In genomic region chr11:108853151-108853550, GRCh38 we compare ENCODE assay signal across 23 cellular contexts.
DNase-seq lines count a peak whose midpoint lies in the region; ATAC-seq and TF ChIP-seq lines count a peak whose summit lies in the region.
"Had no signal": no experiment of that assay in that cellular context is flagged by ENCODE, and none has a peak within 500 bp of the region (broad histone marks: within the 10 kb centered on the region; RNA-seq: fewer than 3 reads in every experiment).

No MANE protein-coding gene starts in this region.

- POLR2A ChIA-PET in CD4-positive, alpha-beta T cell (lab: Charles Lee): no interaction called here

- H3K36me3 ChIP-seq in KMS-11 (ENCODE audit: insufficient read depth) (no peaks in the 10 kb centered on the region), neural cell (ENCODE audit: insufficient read depth, low read length) (no peaks in the 10 kb centered on the region)
- H3K36me3 ChIP-seq: gastroesophageal sphincter, WERI-Rb-1 had no signal

- H3K4me2 ChIP-seq in KMS-11: peak overlapping the region; percentile 97
- H3K4me2 ChIP-seq in neural cell (ENCODE audit: low read length): no peak overlapping the region

- H3K9ac ChIP-seq in KMS-11 (no peak overlapping the region), neural cell (ENCODE audit: low read length) (no peak overlapping the region)
- H3K9ac ChIP-seq: parathyroid adenoma had no signal

- H3K27me3 Mint-ChIP-seq in CD4-positive, alpha-beta T cell: no peaks in the 10 kb centered on the region
- no peaks in the 10 kb centered on the region for H3K27me3 Mint-ChIP-seq in central memory CD8-positive, alpha-beta T cell
- H3K27me3 Mint-ChIP-seq: activated CD8-positive, alpha-beta memory T cell treated with anti-CD3 and anti-CD28 coated beads, Interleukin-2, amount 10 ng/mL, durations not matched to agents 7 days and 5 days had no signal

- DNase-seq in CD4-positive, alpha-beta T cell: no peak
- no peak for DNase-seq in central memory CD8-positive, alpha-beta T cell (ENCODE audit: low spot score in 2 of 2)
- DNase-seq in NCI-H1694 treated with DMSO at 0.1 percent for 48 hours (lab: John Stamatoyannopoulos, UW) (no peak), GM10266 (ENCODE audit: extremely low spot score) (no peak), amygdala (lab: John Stamatoyannopoulos, UW) (no peak)
- DNase-seq: activated CD4-positive, alpha-beta T cell treated with anti-CD3 and anti-CD28 coated beads, Interleukin-2, amount 50 U/mL, for 1 hour; activated naive CD4-positive, alpha-beta T cell treated with anti-CD3 and anti-CD28 coated beads, Interleukin-2, amount 50 U/mL, for 16 hours; aorta; central memory CD4-positive, alpha-beta T cell; hippocampal formation; NCI-H1048; NCI-H187; NCI-H2171; NCI-H510A; PC-3; stimulated activated CD4-positive, alpha-beta T cell treated with anti-CD3 and anti-CD28 coated beads, Interleukin-4, amount 100 ng/mL, for 4 hours had no signal

- intact Hi-C loops in CD4-positive, alpha-beta T cell (cut with DNase I, micrococcal nuclease): no loop called here

- no peaks in the 10 kb centered on the region for H3K79me2 ChIP-seq in KMS-11 (ENCODE audit: insufficient read depth, low read depth)
- no peaks in the 10 kb centered on the region for H3K79me2 ChIP-seq in neural cell (replicated peaks; ENCODE audit: insufficient read depth, low read length)
- H3K79me2 ChIP-seq: parathyroid adenoma had no signal

- peak overlapping the region; percentile 96 for H3K27ac Mint-ChIP-seq in CD4-positive, alpha-beta T cell
- H3K27ac Mint-ChIP-seq in central memory CD8-positive, alpha-beta T cell (ENCODE audit: low read depth): peak overlapping the region; percentile 89

- H3K4me3 ChIP-seq in KMS-11 (IDR thresholded peaks at IDR 0.05; ENCODE audit: insufficient read depth, low read depth, low read length) (no peak overlapping the region), neural cell (ENCODE audit: low read length) (peak overlapping the region; percentile 30)
- H3K4me3 ChIP-seq: gastroesophageal sphincter had no signal

- H3K9me3 Mint-ChIP-seq in CD4-positive, alpha-beta T cell: no peaks in the 10 kb centered on the region
- no peaks in the 10 kb centered on the region for H3K9me3 Mint-ChIP-seq in central memory CD8-positive, alpha-beta T cell

- no peak for ATAC-seq in CD4-positive, alpha-beta T cell (ENCODE audit: poor library complexity)
- ATAC-seq in central memory CD8-positive, alpha-beta T cell (replicated peaks; ENCODE audit: extremely low read depth, poor library complexity, severe bottlenecking): no peak
- ATAC-seq: gastroesophageal sphincter, PC-3 had no signal

- H3F3A ChIP-seq in neural cell (ENCODE audit: insufficient read depth, low read length, poor library complexity, severe bottlenecking): no peaks in the 10 kb centered on the region

- H3K27ac ChIP-seq in CD4-positive, alpha-beta T cell (ENCODE audit: low read depth, low read length): no peak overlapping the region
- H3K27ac ChIP-seq in KMS-11 (peak overlapping the region; percentile 59), neural cell (ENCODE audit: low read length) (peak overlapping the region; percentile 55)
- H3K27ac ChIP-seq: C4-2B, parathyroid adenoma, WERI-Rb-1 had no signal

- peaks cover 26% of the 10 kb centered on the region for H3K36me3 Mint-ChIP-seq in CD4-positive, alpha-beta T cell (ENCODE audit: low read depth)
- peaks cover 6% of the 10 kb centered on the region for H3K36me3 Mint-ChIP-seq in central memory CD8-positive, alpha-beta T cell (ENCODE audit: insufficient read depth)

- H3K4me3 Mint-ChIP-seq in CD4-positive, alpha-beta T cell: no peak overlapping the region
- peak overlapping the region; percentile 76 for H3K4me3 Mint-ChIP-seq in central memory CD8-positive, alpha-beta T cell

- no peaks in the 10 kb centered on the region for H3K9me3 ChIP-seq in CD4-positive, alpha-beta T cell (ENCODE audit: control insufficient read depth, low read length)
- H3K9me3 ChIP-seq in neural cell (ENCODE audit: low read length): no peaks in the 10 kb centered on the region
- H3K9me3 ChIP-seq: gastroesophageal sphincter had no signal

- H3K4me1 Mint-ChIP-seq in CD4-positive, alpha-beta T cell (ENCODE audit: low read depth): peaks cover 27% of the 10 kb centered on the region
- H3K4me1 Mint-ChIP-seq in central memory CD8-positive, alpha-beta T cell: peaks cover 18% of the 10 kb centered on the region

- CTCF ChIA-PET in CD4-positive, alpha-beta T cell (lab: Charles Lee): interaction anchor here (0.6 kb wide), 1 partner anchor 1107 kb away, joined by 4 read pairs; no protein-coding TSS in a partner anchor

- peaks cover 35% of the 10 kb centered on the region for H3K4me1 ChIP-seq in KMS-11 (ENCODE audit: low read depth, poor library complexity, severe bottlenecking)
- H3K4me1 ChIP-seq: parathyroid adenoma had no signal

- no peaks in the 10 kb centered on the region for H3K27me3 ChIP-seq in CD4-positive, alpha-beta T cell (ENCODE audit: control insufficient read depth, insufficient read depth, low read length)
- no peaks in the 10 kb centered on the region for H3K27me3 ChIP-seq in KMS-11 (ENCODE audit: insufficient read depth, low read depth)
- H3K27me3 ChIP-seq in neural cell (ENCODE audit: insufficient read depth, low read depth, low read length): no peaks in the 10 kb centered on the region
- H3K27me3 ChIP-seq: gastroesophageal sphincter had no signal

- H2AFZ ChIP-seq in KMS-11 (ENCODE audit: low read depth) (no peak overlapping the region), neural cell (ENCODE audit: low read depth, low read length) (no peak overlapping the region)
- H2AFZ ChIP-seq: parathyroid adenoma had no signal

- H3K9me2 ChIP-seq in neural cell (ENCODE audit: insufficient read depth, low read length): no peaks in the 10 kb centered on the region

- TF ChIP-seq EP300 in neural cell (conservative IDR thresholded peaks at IDR 0.05; ENCODE audit: poor library complexity, severe bottlenecking): no peak

- H4K20me1 ChIP-seq in KMS-11 (ENCODE audit: insufficient read depth) (no peaks in the 10 kb centered on the region), neural cell (ENCODE audit: insufficient read depth) (no peaks in the 10 kb centered on the region)

- no peak for TF ChIP-seq CTCF in CD4-positive, alpha-beta T cell (IDR thresholded peaks at IDR 0.05)
- no peak for TF ChIP-seq CTCF in KMS-11 (conservative IDR thresholded peaks at IDR 0.05; ENCODE audit: low read depth, low read length)
- no peak for TF ChIP-seq CTCF in neural cell (IDR thresholded peaks at IDR 0.05; ENCODE audit: poor library complexity, severe bottlenecking)
- no peak for TF ChIP-seq CTCF in GM10266 (IDR thresholded peaks at IDR 0.05; ENCODE audit: control insufficient read depth, insufficient read depth, low read depth, missing control alignments)

- TF ChIP-seq RAD21 in neural cell (conservative IDR thresholded peaks at IDR 0.05): peak; percentile 4

TF ChIP-seq in neural cell, 6 proteins besides CTCF, POLR2A, EP300 and RAD21:
- TF ChIP-seq EZH2 (IDR thresholded peaks at IDR 0.05; ENCODE audit: borderline replicate concordance, insufficient read depth, low read length, poor library complexity, severe bottlenecking) (no peak), REST (IDR thresholded peaks at IDR 0.05; ENCODE audit: borderline replicate concordance) (no peak), MXI1 (conservative IDR thresholded peaks at IDR 0.05; ENCODE audit: poor library complexity, severe bottlenecking) (no peak), POLR2AphosphoS5 (IDR thresholded peaks at IDR 0.05) (no peak), TAF1 (IDR thresholded peaks at IDR 0.05; ENCODE audit: low read depth) (no peak), SMC3 (conservative IDR thresholded peaks at IDR 0.05; ENCODE audit: poor library complexity) (no peak)
